Comparison of ENCODE assay signal across 18 cellular contexts in the genomic region with DNA sequence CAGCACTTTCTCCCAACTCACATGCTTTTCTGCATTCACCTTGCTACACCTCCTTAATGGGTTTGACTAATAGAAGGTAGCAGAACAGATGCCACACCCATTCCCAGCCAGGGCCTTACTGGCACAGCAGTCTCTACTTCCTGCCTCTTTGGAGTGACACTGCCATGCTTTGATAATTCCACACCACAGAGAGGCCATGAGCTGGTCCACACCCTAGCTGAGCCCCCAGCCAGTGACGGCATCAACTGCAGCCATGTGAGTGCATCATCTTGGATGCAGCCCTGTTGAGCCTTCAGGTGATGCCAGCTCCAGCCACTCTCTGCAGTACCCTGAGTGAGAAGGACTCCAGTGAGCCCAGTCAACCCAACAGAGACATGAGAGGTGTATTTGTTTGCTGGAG. TPM values are rescaled to one million over a fixed set of nuclear protein-coding genes. Genes with fewer than 3 reads are reported as not detected.
DNase-seq lines count a peak whose midpoint lies in the region; ATAC-seq and TF ChIP-seq lines count a peak whose summit lies in the region.
"Had no signal": no experiment of that assay in that cellular context is flagged by ENCODE, and none has a peak within 500 bp of the region (broad histone marks: within the 10 kb centered on the region; RNA-seq: fewer than 3 reads in every experiment).

No MANE protein-coding gene starts in this region.

- peak overlapping the region; percentile 55 to 75 for H3K27ac Mint-ChIP-seq in T-cell
- H3K27ac Mint-ChIP-seq: progenitor cell of endocrine pancreas had no signal

- WGBS in prostate gland = 93% methylated on average over 1 of the region's 1 CpG

- intact Hi-C loops in prostate gland (cut with DNase I) = no loop called here

- H3K4me3 ChIP-seq in epithelial cell of esophagus (ENCODE audit: low read length) (no peak overlapping the region), prostate gland (no peak overlapping the region)
- H3K4me3 ChIP-seq: adrenal gland, gastrocnemius medialis, spleen had no signal

- POLR2A ChIA-PET in T-cell (lab: Charles Lee) = interaction anchor here in 1 of 2 donors (0.7 kb wide), 1 partner anchor 8 kb away, joined by 11 read pairs; no protein-coding TSS in a partner anchor

- peak; percentile 64 for DNase-seq in stimulated activated CD4-positive, alpha-beta T cell treated with anti-CD3 and anti-CD28 coated beads, Interleukin-1b, Interleukin-23, amount 100 ng/mL, for 48 hours
- no peak for DNase-seq in stimulated activated CD4-positive, alpha-beta T cell treated with anti-CD3 and anti-CD28 coated beads, Interleukin-2, amount 100 ng/mL, for 48 hours
- peak in 1 of 34 experiments; percentile 2 for DNase-seq in T-cell
- peak; percentile 67 for DNase-seq in epithelial cell of esophagus (ENCODE audit: low read depth)
- DNase-seq in prostate gland (ENCODE audit: low spot score) = no peak
- no peak for DNase-seq in H4 (ENCODE audit: low spot score)
- DNase-seq: adrenal gland, cerebellar nuclear complex, gastrocnemius medialis, GOT3, NCI-H1694 treated with DMSO at 0.1 percent for 48 hours, NCI-H446 treated with DMSO at 0.1 percent for 48 hours, OCI-M1, spleen, T1000 had no signal

- H3K36me3 ChIP-seq in prostate gland = no peaks in the 10 kb centered on the region
- H3K36me3 ChIP-seq: adrenal gland, gastrocnemius medialis, spleen had no signal

- ATAC-seq in T-cell (replicated peaks in 1 of 4) (no peak), GM18868 (IDR thresholded peaks at IDR 0.05; ENCODE audit: unreplicated experiment) (no peak)
- ATAC-seq: gastrocnemius medialis had no signal

- H3K36me3 Mint-ChIP-seq in T-cell = no peaks in the 10 kb centered on the region

- H3K4me1 ChIP-seq in prostate gland (replicated peaks) = no peaks in the 10 kb centered on the region
- H3K4me1 ChIP-seq: gastrocnemius medialis had no signal

- no peak for TF ChIP-seq CTCF in epithelial cell of esophagus (IDR thresholded peaks at IDR 0.05; ENCODE audit: insufficient read depth, low read depth, low read length, missing control alignments)
- no peak for TF ChIP-seq CTCF in prostate gland (IDR thresholded peaks at IDR 0.05)

- H3K27me3 Mint-ChIP-seq in T-cell = no peaks in the 10 kb centered on the region

- no peaks in the 10 kb centered on the region for H3K9me3 ChIP-seq in prostate gland
- H3K9me3 ChIP-seq: adrenal gland, gastrocnemius medialis, spleen had no signal

- no peaks in the 10 kb centered on the region for H3K9me3 Mint-ChIP-seq in T-cell

- H3K27ac ChIP-seq in prostate gland = no peak overlapping the region
- H3K27ac ChIP-seq: adrenal gland, C4-2B, gastrocnemius medialis, spleen had no signal

- no peaks in the 10 kb centered on the region for H3K27me3 ChIP-seq in prostate gland (replicated peaks; ENCODE audit: insufficient read depth)
- H3K27me3 ChIP-seq: adrenal gland had no signal

- H3K4me3 Mint-ChIP-seq in T-cell = peak overlapping the region in 1 of 3 donors; percentile 77

- CTCF ChIA-PET in T-cell (lab: Charles Lee) = interaction anchor here in 1 of 2 donors (0.5 kb wide), 1 partner anchor 27 kb away, joined by 5 read pairs; no protein-coding TSS in a partner anchor

- H3K4me1 Mint-ChIP-seq in T-cell = peaks cover 48 to 60% (median 59%) of the 10 kb centered on the region in 3 donors

- TF ChIP-seq POLR2A in prostate gland (IDR thresholded peaks at IDR 0.05) = no peak

RNA-seq across cellular contexts. Expression of gene EZH2, which starts 27.5 kb away (rescaled TPM):
- total RNA-seq in T-cell (10 to 100 TPM in 3 of 5 donors, 1 to 10 TPM in 2; 8.1 to 24.0 (median 11.2) TPM), prostate gland (1 to 10 TPM; 2.3 to 8.6 TPM)
- total RNA-seq in H4 (2014; rRNA removed; shearing (Covaris generic)) = 15.2 and 30.6 TPM in 2 replicates

Comparison
In these comparisons a context has a peak if more than half of its experiments do, and no peak if none do; other contexts are left out.
1. DNase-seq: peak in stimulated activated CD4-positive, alpha-beta T cell treated with anti-CD3 and anti-CD28 coated beads, Interleukin-1b, Interleukin-23, amount 100 ng/mL, for 48 hours (single experiment) and epithelial cell of esophagus (single experiment); none in stimulated activated CD4-positive, alpha-beta T cell treated with anti-CD3 and anti-CD28 coated beads, Interleukin-2, amount 100 ng/mL, for 48 hours (0 of 2), prostate gland (single experiment) and H4 (single experiment).